In the genomic region with DNA sequence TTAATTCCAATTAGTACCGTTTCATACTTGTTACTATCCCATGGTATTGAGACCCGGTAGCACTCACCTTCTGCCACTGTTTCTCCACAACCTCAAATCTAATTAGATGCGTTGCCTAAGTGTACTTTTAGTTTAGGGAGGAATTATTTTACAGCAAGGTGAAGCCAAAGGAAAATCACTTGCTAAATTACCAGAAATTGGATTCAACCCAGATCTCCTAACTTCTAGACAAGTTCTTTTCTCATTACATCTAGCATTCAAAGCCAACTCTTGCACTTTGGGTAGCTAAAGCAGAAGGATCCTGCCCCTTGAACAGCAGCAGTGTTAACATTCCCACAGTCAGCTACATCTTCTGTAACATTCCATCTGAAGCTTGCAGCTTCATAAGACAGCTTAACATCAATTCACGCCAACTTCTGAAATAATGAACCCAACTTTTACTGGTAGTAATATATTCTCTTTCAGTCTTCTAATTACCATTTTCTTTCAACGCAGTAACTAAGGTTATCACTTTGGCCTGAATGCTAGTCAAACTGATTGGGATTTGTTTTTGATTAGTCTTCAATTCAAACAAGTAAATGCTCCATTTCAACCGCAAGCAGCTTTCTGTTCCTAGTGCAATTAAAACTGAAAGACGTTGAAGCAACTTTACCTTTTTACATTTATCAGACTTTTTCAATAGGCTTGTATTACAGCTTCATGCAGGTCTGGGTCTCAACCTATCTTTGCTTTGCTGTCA, we compare ENCODE assay signal across 8 cellular contexts. TPM values are rescaled to one million over a fixed set of nuclear protein-coding genes. Genes with fewer than 3 reads are reported as not detected.
DNase-seq lines count a peak whose midpoint lies in the region; ATAC-seq, FAIRE-seq and TF ChIP-seq lines count a peak whose summit lies in the region.

No MANE protein-coding gene starts in this region.

- FAIRE-seq in GM12878 (lab: Jason Lieb, UNC) = peak; percentile 62

- H4K20me1 ChIP-seq in IMR-90 (ENCODE audit: insufficient read depth, low read length) (peaks cover 18% of the 10 kb centered on the region; the same call in 1 of the 2 replicates), GM12878 (ENCODE audit: control insufficient read depth, insufficient read depth) (no peaks in the 10 kb centered on the region)

- H3K4me1 ChIP-seq in IMR-90 (ENCODE audit: control insufficient read depth, insufficient read depth, low read length) (no peaks in the 10 kb centered on the region), GM12878 (ENCODE audit: control insufficient read depth, insufficient read depth, low read length) (peaks cover 3% of the 10 kb centered on the region; the same call in 1 of the 2 replicates), lower lobe of right lung (peaks cover 33% of the 10 kb centered on the region), uterus (no peaks in the 10 kb centered on the region)

- no peak overlapping the region; the same call in 1 of the 2 replicates for H4K91ac ChIP-seq in IMR-90 (ENCODE audit: insufficient read depth, low read depth, low read length)

- H3K4me3 ChIP-seq in IMR-90 (ENCODE audit: insufficient read depth, low read depth, low read length) (peak overlapping the region; percentile 94), GM12878 (peak overlapping the region; percentile 68; the same call in 1 of the 2 replicates), lower lobe of right lung (peak overlapping the region; percentile 87), uterus (peak overlapping the region; percentile 91 to 94)

- peak overlapping the region; percentile 74; the same call in 1 of the 2 replicates for H3K23ac ChIP-seq in IMR-90 (ENCODE audit: low read depth, low read length)

- no TSS peak for BruUV-seq in IMR-90 (replicated peaks; lab: Mats Ljungman, UMichigan)
- no TSS peak for BruUV-seq in GM12878 (replicated peaks; lab: Mats Ljungman, UMichigan)

- H2BK20ac ChIP-seq in IMR-90 (ENCODE audit: low read depth, low read length) = no peak overlapping the region

- H4K8ac ChIP-seq in IMR-90 (ENCODE audit: low read depth in 2 of 2, low read length in 2 of 2) = peak overlapping the region; percentile 81 to 94

- H2AK9ac ChIP-seq in IMR-90 (replicated peaks; ENCODE audit: low read depth, low read length, poor library complexity) = no peak overlapping the region

- SMC1A ChIA-PET in GM12878 (lab: Charles Lee; ENCODE audit: uncharacterized antibody, unreplicated experiment) = interaction anchor here (0.9 to 2.5 kb wide), 6 partner anchors 8 to 182 kb away, joined by 3 to 10 read pairs (median 6); partner anchors contain the start of genes LIN54 and THAP9

- DNase-seq in GF-D8 (lab: John Stamatoyannopoulos, UW) = peak; percentile 18
- DNase-seq in IMR-90 = peak; percentile 35
- no peak for DNase-seq in GM12878 (ENCODE audit: low read depth, low spot score)
- no peak for DNase-seq in lower lobe of right lung
- no peak for DNase-seq in uterus
- no peak for DNase-seq in activated CD4-positive, CD25-positive, alpha-beta regulatory T cell treated with anti-CD3 and anti-CD28 coated beads, Interleukin-2, amount 50 U/mL, for 72 hours
- no peak for DNase-seq in effector CD4-positive, alpha-beta T cell
- DNase-seq in GM19238 (ENCODE audit: insufficient read length, low spot score) = no peak

- no peak overlapping the region for H2AFZ ChIP-seq in IMR-90 (replicated peaks; ENCODE audit: low read length, poor library complexity)
- H2AFZ ChIP-seq in GM12878 (ENCODE audit: control insufficient read depth, low read depth, low read length) = peak overlapping the region; percentile 92

- H3K79me1 ChIP-seq in IMR-90 (ENCODE audit: low read depth in 1 of 2, low read length in 2 of 2) = peaks cover 10 to 34% of the 10 kb centered on the region in 2 experiments; a peak in 2 of 4 replicates

- H3K9ac ChIP-seq in IMR-90 (ENCODE audit: low read depth, low read length) = peak overlapping the region; percentile 95
- H3K9ac ChIP-seq in GM12878 (ENCODE audit: control insufficient read depth, insufficient read depth, low read length) = peak overlapping the region; percentile 98

- peak; percentile 6 for ATAC-seq in IMR-90 (ENCODE audit: low read depth)
- ATAC-seq in GM12878 = peak; percentile 4
- peak in 1 of 2 donors; percentile 0 for ATAC-seq in lower lobe of right lung

- H4K5ac ChIP-seq in IMR-90 (ENCODE audit: low read depth, low read length) = peak overlapping the region; percentile 78; the same call in 1 of the 2 replicates

- dilution Hi-C loops in IMR-90 (cut with HindIII; ENCODE audit: low sequenced_read_pairs, unreplicated experiment) = no loop called here

- peak overlapping the region; percentile 63 for H3K56ac ChIP-seq in IMR-90 (ENCODE audit: extremely low read depth, insufficient read depth, low read length)

- no peak; the same call in 1 of the 2 replicates for TF ChIP-seq POLR2A in IMR-90 (IDR thresholded peaks at IDR 0.05; ENCODE audit: low read depth, low read length)
- TF ChIP-seq POLR2A in GM12878 (IDR thresholded peaks at IDR 0.05; ENCODE audit: low read depth, low read length) = no peak
- TF ChIP-seq POLR2A in uterus (IDR thresholded peaks at IDR 0.05) = no peak

- H3K4me2 ChIP-seq in IMR-90 (ENCODE audit: low read depth, low read length) (peak overlapping the region; percentile 73), GM12878 (ENCODE audit: control insufficient read depth, insufficient read depth) (peak overlapping the region; percentile 43)

- peak overlapping the region; percentile 83 for H3K14ac ChIP-seq in IMR-90 (replicated peaks; ENCODE audit: low read depth, low read length)

- in situ Hi-C loops in IMR-90 (cut with MboI; ENCODE audit: low sequenced_read_pairs) (no loop called here), GM12878 (cut with MboI) (loop anchor here (5.0 kb wide), 2 partner anchors 120 to 390 kb away; partner anchors contain the start of genes COQ2 and LIN54)

- H2BK120ac ChIP-seq in IMR-90 (ENCODE audit: low read depth, low read length) = no peak overlapping the region

- TF ChIP-seq RAD21 in IMR-90 (IDR thresholded peaks at IDR 0.05; ENCODE audit: low read length) = no peak
- TF ChIP-seq RAD21 in GM12878 (IDR thresholded peaks at IDR 0.05; ENCODE audit: insufficient read depth, low read depth, low read length) = no peak

- 0 out of 2 replicates have a peak overlapping the region, but pooled peaks have one; percentile 9 for H3K27ac ChIP-seq in IMR-90 (ENCODE audit: insufficient read depth, low read length)
- H3K27ac ChIP-seq in GM12878 (ENCODE audit: control insufficient read depth, insufficient read depth) = peak overlapping the region; percentile 94
- H3K27ac ChIP-seq in lower lobe of right lung = peak overlapping the region; percentile 99
- H3K27ac ChIP-seq in uterus = peak overlapping the region; percentile 94 to 98

- H2AK5ac ChIP-seq in IMR-90 (ENCODE audit: low read depth, low read length) = peak overlapping the region; percentile 65; the same call in 1 of the 2 replicates

- CTCF ChIA-PET in IMR-90 (lab: Yijun Ruan, JAX) = no interaction called here
- CTCF ChIA-PET in GM12878 (lab: Yijun Ruan, JAX) = interaction anchor here (0.6 to 1.7 kb wide), 9 partner anchors 8 to 388 kb away, joined by 3 to 6 read pairs (median 3); partner anchors contain the start of genes COPS4 and THAP9

- POLR2A ChIA-PET in IMR-90 (lab: Charles Lee; ENCODE audit: unreplicated experiment) = no interaction called here
- POLR2A ChIA-PET in GM12878 (lab: Charles Lee) = interaction anchor here (0.9 to 1.1 kb wide), 6 partner anchors 8 to 463 kb away, joined by 3 to 6 read pairs (median 4); partner anchors contain the start of gene THAP9

- H3K36me3 ChIP-seq in IMR-90 (ENCODE audit: control insufficient read depth, insufficient read depth, low read length) (peaks cover 10% of the 10 kb centered on the region), GM12878 (ENCODE audit: control insufficient read depth in 2 of 2, insufficient read depth in 2 of 2, low read length in 1 of 2) (peaks cover 0 to 14% of the 10 kb centered on the region in 2 experiments; a peak in 2 of 4 replicates), lower lobe of right lung (peaks cover 38% of the 10 kb centered on the region), uterus (no peaks in the 10 kb centered on the region)

- intact Hi-C loops in IMR-90 (cut with micrococcal nuclease) = loop anchor here (2.0 kb wide), 1 partner anchor 143 kb away; the partner anchor contains the start of gene COPS4
- intact Hi-C loops in GM12878 (cut with micrococcal nuclease; ENCODE audit: unreplicated experiment) = loop anchor here (1.0 to 5.0 kb wide), 4 partner anchors 8 to 565 kb away; partner anchors contain the start of genes HELQ, MRPS18C, PLAC8 and THAP9
- intact Hi-C loops in lower lobe of right lung (cut with DNase I) = no loop called here
- intact Hi-C loops in uterus (cut with DNase I; ENCODE audit: low total_unique reads) = no loop called here

- H3K79me2 ChIP-seq in GM12878 (ENCODE audit: control insufficient read depth, insufficient read depth, low read length) = peaks cover 50% of the 10 kb centered on the region

- H3K9me1 ChIP-seq in IMR-90 (ENCODE audit: insufficient read depth, low read length) = no peaks in the 10 kb centered on the region

- H3K18ac ChIP-seq in IMR-90 (ENCODE audit: low read depth, low read length) = peak overlapping the region; percentile 11; the same call in 1 of the 2 replicates

- H3K4ac ChIP-seq in IMR-90 (ENCODE audit: low read depth, low read length) = peak overlapping the region; percentile 78

- no peak for TF ChIP-seq CTCF in IMR-90 (conservative IDR thresholded peaks at IDR 0.05; ENCODE audit: low read depth, low read length)
- no peak for TF ChIP-seq CTCF in GM12878 (IDR thresholded peaks at IDR 0.05 in 2 of 3, conservative IDR thresholded peaks at IDR 0.05 in 1 of 3; ENCODE audit: control insufficient read depth in 2 of 3, extremely low read depth in 1 of 3, insufficient read depth in 1 of 3, low read depth in 3 of 3, low read length in 3 of 3)
- no peak for TF ChIP-seq CTCF in lower lobe of right lung (IDR thresholded peaks at IDR 0.05)
- no peak for TF ChIP-seq CTCF in uterus (IDR thresholded peaks at IDR 0.05)

- no peaks in the 10 kb centered on the region for H3K9me3 ChIP-seq in IMR-90 (ENCODE audit: control insufficient read depth, insufficient read depth, low read length)
- no peaks in the 10 kb centered on the region for H3K9me3 ChIP-seq in GM12878 (replicated peaks; ENCODE audit: control insufficient read depth, insufficient read depth, low read length)
- H3K9me3 ChIP-seq in lower lobe of right lung = no peaks in the 10 kb centered on the region
- H3K9me3 ChIP-seq in uterus = peaks cover 0 to 3% of the 10 kb centered on the region in 2 donors

- no peak for TF ChIP-seq EP300 in GM12878 (IDR thresholded peaks at IDR 0.05; ENCODE audit: borderline replicate concordance in 1 of 2, control insufficient read depth in 1 of 2, low read depth in 2 of 2, low read length in 2 of 2)

- no peaks in the 10 kb centered on the region for H3K27me3 ChIP-seq in IMR-90 (ENCODE audit: control insufficient read depth, insufficient read depth, low read length)
- no peaks in the 10 kb centered on the region for H3K27me3 ChIP-seq in GM12878 (replicated peaks in 1 of 2; ENCODE audit: control insufficient read depth in 2 of 2, insufficient read depth in 2 of 2, low read length in 1 of 2)
- no peaks in the 10 kb centered on the region for H3K27me3 ChIP-seq in lower lobe of right lung (ENCODE audit: low read depth)
- H3K27me3 ChIP-seq in uterus = no peaks in the 10 kb centered on the region

- peak overlapping the region; percentile 90 for H2BK5ac ChIP-seq in IMR-90 (ENCODE audit: low read depth, low read length, poor library complexity, severe bottlenecking)

- WGBS in IMR-90 (ENCODE audit: extremely low coverage in 2 of 2, insufficient read length in 1 of 2), 2 experiments = 33% methylated on average over 1 of the region's 7 CpGs; no CpG with 5 or more reads in 1 of the 2 experiments
- WGBS in GM12878 (ENCODE audit: insufficient coverage, insufficient replicate concordance, low lambda C conversion rate, missing lambda C conversion rate) = 2% methylated on average over 7 of the region's 7 CpGs

- H2BK15ac ChIP-seq in IMR-90 (ENCODE audit: low read depth, low read length) = peak overlapping the region; percentile 3; the same call in 1 of the 3 replicates

- RAD21 ChIA-PET in GM12878 (lab: Charles Lee; ENCODE audit: unreplicated experiment) = interaction anchor here (0.8 to 1.4 kb wide), 3 partner anchors 14 to 390 kb away, joined by 4 to 8 read pairs (median 5); no protein-coding TSS in a partner anchor

RNA-seq across cellular contexts. Expression of gene SEC31A, which starts 0.9 kb away (rescaled TPM):
- 366 and 369 TPM in 2 replicates for total RNA-seq in IMR-90 (2012; rRNA removed)
- polyA plus RNA-seq in IMR-90 (2012; rRNA removed) = 275 and 278 TPM in 2 replicates
- 60.2 and 117 TPM in 2 replicates for polyA plus RNA-seq in IMR-90 (2012; cell fraction: cytosol; rRNA removed)
- 132 and 517 TPM in 2 replicates for polyA plus RNA-seq in IMR-90 (2012; cell fraction: nucleus; rRNA removed; ENCODE audit: low replicate concordance)
- total RNA-seq in GM12878 (2013; cell fraction: nucleolus; rRNA removed) = 586 and 624 TPM in 2 replicates
- 83.7 and 95.0 TPM in 2 replicates for total RNA-seq in GM12878 (2014; rRNA removed)
- 126 and 132 TPM in 2 replicates for total RNA-seq in GM12878 (2014; rRNA removed; fragmentation: Illumina TruSeq; extraction: Trizol)
- 119 and 127 TPM in 2 replicates for total RNA-seq in GM12878 (2021)
- 85.3 TPM for polyA plus RNA-seq in GM12878 (2011; ENCODE audit: low read depth)
- polyA plus RNA-seq in GM12878 (2011; rRNA removed) = 146 and 147 TPM in 2 replicates
- 89.4 and 109 TPM in 2 replicates for polyA plus RNA-seq in GM12878 (2011; cell fraction: cytosol; rRNA removed)
- 103 TPM in 2 replicates for polyA plus RNA-seq in GM12878 (2011; cell fraction: nucleus; rRNA removed)
- polyA plus RNA-seq in GM12878 (2012) = 117 and 128 TPM in 2 replicates
- 159 and 200 TPM in 2 replicates for polyA plus RNA-seq in GM12878 (2014; fragmentation: Illumina TruSeq; extraction: Trizol)
- 10 to 100 TPM; 74.6 to 80.8 TPM for polyA plus RNA-seq in GM12878 (2014; fragmentation: Nextera tagmentation; extraction: Ambion mirVana)
- polyA plus RNA-seq in GM12878 (2014; rRNA removed) = 84.2 and 92.9 TPM in 2 replicates
- polyA plus RNA-seq in GM12878 (2016; fragmentation: Nextera tagmentation; extraction: Ambion mirVana) = 100 to 1,000 TPM; 160 to 171 TPM
- polyA minus RNA-seq in GM12878 (2011; rRNA and poly(A)+ RNA removed) = 164 and 213 TPM in 2 replicates
- 47.4 and 58.1 TPM in 2 replicates for polyA minus RNA-seq in GM12878 (2011; cell fraction: cytosol; rRNA and poly(A)+ RNA removed)
- 89.0 and 125 TPM in 2 replicates for polyA minus RNA-seq in GM12878 (2011; cell fraction: nucleus; rRNA and poly(A)+ RNA removed)
- 183 TPM for total RNA-seq in lower lobe of right lung
- 100 to 1,000 TPM; 117 to 458 (median 253) TPM for total RNA-seq in uterus

RNA-seq across cellular contexts. Expression of gene THAP9, which starts 8.6 kb away (rescaled TPM):
- total RNA-seq in IMR-90 (2012; rRNA removed) (2.9 and 4.2 TPM in 2 replicates), GM12878 (2014; rRNA removed) (4.9 TPM in 2 replicates), GM12878 (2014; rRNA removed; fragmentation: Illumina TruSeq; extraction: Trizol) (4.9 and 5.6 TPM in 2 replicates), GM12878 (2021) (3.6 and 3.8 TPM in 2 replicates), lower lobe of right lung (5.0 TPM), uterus (10 to 100 TPM in 1 of 4 donors, 1 to 10 TPM in 3; 2.3 to 26.9 (median 6.5) TPM)
- polyA plus RNA-seq in IMR-90 (2012; rRNA removed) (0.86 and 0.98 TPM in 2 replicates), GM12878 (2011; rRNA removed) (4.1 and 5.2 TPM in 2 replicates), GM12878 (2014; fragmentation: Illumina TruSeq; extraction: Trizol) (2.4 and 2.5 TPM in 2 replicates), GM12878 (2014; fragmentation: Nextera tagmentation; extraction: Ambion mirVana) (1 to 10 TPM; 2.4 to 2.5 TPM), GM12878 (2014; rRNA removed) (2.2 and 3.9 TPM in 2 replicates), GM12878 (2016; fragmentation: Nextera tagmentation; extraction: Ambion mirVana) (1 to 10 TPM; 2.1 to 3.0 TPM)
- 0.20 and 0.30 TPM in 2 replicates for polyA plus RNA-seq in IMR-90 (2012; cell fraction: cytosol; rRNA removed)
- 0.17 and 1.7 TPM in 2 replicates for polyA plus RNA-seq in IMR-90 (2012; cell fraction: nucleus; rRNA removed; ENCODE audit: low replicate concordance)
- total RNA-seq in GM12878 (2013; cell fraction: nucleolus; rRNA removed) = 10.3 and 10.8 TPM in 2 replicates
- 1.4 TPM for polyA plus RNA-seq in GM12878 (2011; ENCODE audit: low read depth)
- 1.4 and 2.0 TPM in 2 replicates for polyA plus RNA-seq in GM12878 (2011; cell fraction: cytosol; rRNA removed)
- 2.4 and 3.0 TPM in 2 replicates for polyA plus RNA-seq in GM12878 (2011; cell fraction: nucleus; rRNA removed)
- 1.6 and 2.2 TPM in 2 replicates for polyA plus RNA-seq in GM12878 (2012)
- 3.0 and 4.6 TPM in 2 replicates for polyA minus RNA-seq in GM12878 (2011; rRNA and poly(A)+ RNA removed)
- 0.83 and 3.7 TPM in 2 replicates for polyA minus RNA-seq in GM12878 (2011; cell fraction: cytosol; rRNA and poly(A)+ RNA removed)
- 3.3 and 3.5 TPM in 2 replicates for polyA minus RNA-seq in GM12878 (2011; cell fraction: nucleus; rRNA and poly(A)+ RNA removed)

Comparison
In these comparisons a context has a peak if more than half of its experiments do, and no peak if none do; other contexts are left out.
1. DNase-seq: peak in GF-D8 (single experiment) and IMR-90 (single experiment); none in GM12878 (single experiment), lower lobe of right lung (single experiment), uterus (0 of 2), activated CD4-positive, CD25-positive, alpha-beta regulatory T cell treated with anti-CD3 and anti-CD28 coated beads, Interleukin-2, amount 50 U/mL, for 72 hours (single experiment), effector CD4-positive, alpha-beta T cell (single experiment) and GM19238 (single experiment).
2. H3K27ac ChIP-seq: peak in every context shown above with its lines; median percentile 99 in lower lobe of right lung; 96 in uterus; 94 in GM12878; 9 in IMR-90.
3. intact Hi-C loops: an anchor here in IMR-90 (2.0 kb wide) and GM12878 (1.0 to 5.0 kb wide); none called in lower lobe of right lung and uterus.
4. Peak in every context shown above with its lines, with median percentiles within 50 percentile points of each other: H3K4me3 ChIP-seq.